In the genomic region with DNA sequence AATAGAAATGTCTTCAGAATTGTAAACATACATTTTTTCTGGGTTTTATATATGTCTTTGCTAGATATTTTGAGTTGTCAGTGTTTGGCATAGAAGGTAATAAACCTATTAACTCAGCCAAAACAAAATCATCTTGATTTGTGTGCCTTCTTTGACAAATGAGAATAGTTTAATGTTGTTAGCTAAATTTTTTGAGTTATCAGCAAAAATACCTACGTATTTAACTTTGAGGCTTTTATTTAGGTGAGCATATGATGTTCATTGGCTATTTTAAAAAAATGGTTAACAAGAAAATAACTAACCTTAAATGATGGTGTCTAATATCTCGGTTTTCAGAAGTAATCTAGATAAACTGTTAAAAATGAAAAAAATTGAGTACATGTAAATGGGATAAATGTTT, we compare ENCODE assay signal across 27 cellular contexts.
"Had no signal": no experiment of that assay in that cellular context is flagged by ENCODE, and none has a peak within 500 bp of the region (broad histone marks: within the 10 kb centered on the region; RNA-seq: fewer than 3 reads in every experiment).

No MANE protein-coding gene starts in this region.

- H3K4me1 ChIP-seq: colonic mucosa, esophagus muscularis mucosa, esophagus squamous epithelium, foreskin keratinocyte, gastrocnemius medialis, gastroesophageal sphincter, heart left ventricle, heart right ventricle had no signal

- H3K27ac ChIP-seq: colonic mucosa, coronary artery, dorsolateral prefrontal cortex, epithelial cell of prostate, esophagus muscularis mucosa, esophagus squamous epithelium, foreskin keratinocyte, gastrocnemius medialis, gastroesophageal sphincter, heart left ventricle, heart right ventricle had no signal

- H3K27me3 ChIP-seq: colonic mucosa, esophagus muscularis mucosa, gastrocnemius medialis, gastroesophageal sphincter had no signal

- H3K36me3 ChIP-seq: colonic mucosa, esophagus muscularis mucosa, esophagus squamous epithelium, gastrocnemius medialis, gastroesophageal sphincter, heart left ventricle, heart right ventricle had no signal

- FAIRE-seq: colon, endometrium, endothelial cell of umbilical vein had no signal

- H3K9me3 ChIP-seq: colonic mucosa, gastrocnemius medialis had no signal

- DNase-seq: colonic mucosa; cortex of kidney; dermis blood vessel endothelial cell; dorsolateral prefrontal cortex; effector CD4-positive, alpha-beta T cell; effector CD8-positive, alpha-beta T cell; effector memory CD4-positive, alpha-beta T cell; effector memory CD8-positive, alpha-beta T cell; endodermal cell; erythroblast; esophagus squamous epithelium; foreskin fibroblast; foreskin keratinocyte; foreskin melanocyte; gastrocnemius medialis; glutamatergic neuron; head of caudate nucleus; heart left ventricle; heart right ventricle had no signal

- H3K4me3 ChIP-seq: colonic mucosa, coronary artery, dorsolateral prefrontal cortex, esophagus muscularis mucosa, esophagus squamous epithelium, gastrocnemius medialis, gastroesophageal sphincter, heart left ventricle, heart right ventricle had no signal

- ATAC-seq: effector memory CD8-positive, alpha-beta T cell; esophagus mucosa; foreskin keratinocyte; gastrocnemius medialis; gastroesophageal sphincter; heart left ventricle; heart right ventricle had no signal
